12 cellular contexts compared by ENCODE assay signal in genomic region chr14:21026251-21026987, GRCh38. TPM values are rescaled to one million over a fixed set of nuclear protein-coding genes. Genes with fewer than 3 reads are reported as not detected.
A peak's percentile ranks its signal among the peaks of the same experiment; 100 is the strongest.
DNase-seq lines count a peak whose midpoint lies in the region; ATAC-seq and TF ChIP-seq lines count a peak whose summit lies in the region.
"Had no signal": no experiment of that assay in that cellular context is flagged by ENCODE, and none has a peak within 500 bp of the region (broad histone marks: within the 10 kb centered on the region; RNA-seq: fewer than 3 reads in every experiment).

No MANE protein-coding gene starts in this region.

- H3K9ac ChIP-seq in iPS-20b (ENCODE audit: low read depth, low read length) = peak overlapping the region; percentile 76; the same call in 1 of the 2 replicates

- 53 to 64% (median 58%) methylated on average over 6 to 8 of the region's 8 CpGs for WGBS in adrenal gland, 4 donors

- DNase-seq in C1 segment of cervical spinal cord (lab: John Stamatoyannopoulos, UW) = peak in 12 of 14 donors; percentile 33 to 87 (median 78)
- DNase-seq in adrenal gland = no peak
- peak; percentile 62 to 95 (median 78) for DNase-seq in posterior cingulate gyrus
- no peak for DNase-seq in AG08396 (ENCODE audit: low spot score)
- DNase-seq in NCI-H2227 treated with DMSO at 0.1 percent for 48 hours (lab: John Stamatoyannopoulos, UW) = no peak
- no peak for DNase-seq in stimulated activated CD4-positive, alpha-beta T cell treated with anti-CD3 and anti-CD28 coated beads, Interleukin-4, amount 100 ng/mL, for 1 hour
- DNase-seq: effector CD4-positive, alpha-beta T cell; GOT3; left lung; SIG-M5 had no signal

- H3K4me1 ChIP-seq in adrenal gland (replicated peaks in 1 of 2) = peaks cover 36 to 43% of the 10 kb centered on the region in 2 donors
- peaks cover 18% of the 10 kb centered on the region; the same call in 1 of the 2 replicates for H3K4me1 ChIP-seq in iPS-20b (ENCODE audit: insufficient read depth, low read length)

- TF ChIP-seq CTCF in adrenal gland (IDR thresholded peaks at IDR 0.05) = no peak

- intact Hi-C loops in adrenal gland (cut with DNase I) = no loop called here
- intact Hi-C loops in posterior cingulate gyrus (cut with DNase I) = loop anchor here (5.0 kb wide), 1 partner anchor 46 kb away; the partner anchor contains the start of gene ARHGEF40

- no peak for ATAC-seq in HG02885 (IDR thresholded peaks at IDR 0.05; ENCODE audit: poor library complexity, unreplicated experiment)

- peak in 1 of 2 donors; percentile 39 for TF ChIP-seq POLR2A in adrenal gland (IDR thresholded peaks at IDR 0.05)

- H3K36me3 ChIP-seq in adrenal gland (replicated peaks in 1 of 2) = peaks cover 0 to 6% of the 10 kb centered on the region in 2 donors
- no peaks in the 10 kb centered on the region for H3K36me3 ChIP-seq in iPS-20b (ENCODE audit: insufficient read depth, low read depth, low read length)

- H3K27me3 ChIP-seq in adrenal gland (no peaks in the 10 kb centered on the region), iPS-20b (ENCODE audit: insufficient read depth, low read length) (peaks cover 46% of the 10 kb centered on the region)

- H3K4me3 ChIP-seq in adrenal gland (peak overlapping the region in 1 of 4 donors; percentile 71), iPS-20b (ENCODE audit: low read length) (peak overlapping the region; percentile 86)

- H3K27ac ChIP-seq in adrenal gland (peak overlapping the region; percentile 25 to 93 (median 68)), iPS-20b (ENCODE audit: low read length) (no peak overlapping the region)

- no peaks in the 10 kb centered on the region for H3K9me3 ChIP-seq in adrenal gland (replicated peaks in 1 of 3)
- no peaks in the 10 kb centered on the region for H3K9me3 ChIP-seq in iPS-20b (ENCODE audit: insufficient read depth, low read depth, low read length)
- H3K9me3 ChIP-seq: left lung had no signal

RNA-seq across cellular contexts. Expression of gene NDRG2, which starts 1.6 kb away (rescaled TPM):
- 1,000 to 10,000 TPM in 1 of 8 donors, 100 to 1,000 TPM in 7; 401 to 1,323 (median 686) TPM for total RNA-seq in adrenal gland
- 100 to 1,000 TPM; 399 to 639 (median 619) TPM for polyA plus RNA-seq in adrenal gland

RNA-seq across cellular contexts. Expression of gene TPPP2, which starts 3.6 kb away (rescaled TPM):
- total RNA-seq in adrenal gland = 1 to 10 TPM in 2 of 8 donors, under 1 TPM in 1, not detected in 5; 0.31 to 1.1 (median 1.0) TPM
- polyA plus RNA-seq in adrenal gland = under 1 TPM in 2 of 3 donors, not detected in 1; 0.44 to 0.80 TPM
- total RNA-seq: left lung had no signal

RNA-seq across cellular contexts. Expression of gene RNASE13, which starts 8.2 kb away (rescaled TPM):
- total RNA-seq in adrenal gland = under 1 TPM in 1 of 8 donors, not detected in 7; 0.27 TPM
- polyA plus RNA-seq in adrenal gland = under 1 TPM in 1 of 3 donors, not detected in 2; 0.03 TPM
- total RNA-seq: left lung had no signal

RNA-seq across cellular contexts. Expression of gene RNASE7, which starts 15.7 kb away (rescaled TPM):
- under 1 TPM in 1 of 8 donors, not detected in 7; 0.34 TPM for total RNA-seq in adrenal gland
- polyA plus RNA-seq in adrenal gland = under 1 TPM in 1 of 3 donors, not detected in 2; 0.20 TPM
- total RNA-seq: left lung had no signal

RNA-seq across cellular contexts. Expression of gene SLC39A2, which starts 27.3 kb away (rescaled TPM):
- total RNA-seq in adrenal gland = under 1 TPM in 1 of 8 donors, not detected in 7; 0.29 TPM
- polyA plus RNA-seq in adrenal gland = under 1 TPM in 1 of 3 donors, not detected in 2; 0.24 TPM

Comparison
In these comparisons a context has a peak if more than half of its experiments do, and no peak if none do; other contexts are left out.
1. DNase-seq: peak in C1 segment of cervical spinal cord (12 of 14) and posterior cingulate gyrus (10 of 10); none in adrenal gland (0 of 7), AG08396 (single experiment), NCI-H2227 treated with DMSO at 0.1 percent for 48 hours (single experiment) and stimulated activated CD4-positive, alpha-beta T cell treated with anti-CD3 and anti-CD28 coated beads, Interleukin-4, amount 100 ng/mL, for 1 hour (single experiment).